In the genomic region with DNA sequence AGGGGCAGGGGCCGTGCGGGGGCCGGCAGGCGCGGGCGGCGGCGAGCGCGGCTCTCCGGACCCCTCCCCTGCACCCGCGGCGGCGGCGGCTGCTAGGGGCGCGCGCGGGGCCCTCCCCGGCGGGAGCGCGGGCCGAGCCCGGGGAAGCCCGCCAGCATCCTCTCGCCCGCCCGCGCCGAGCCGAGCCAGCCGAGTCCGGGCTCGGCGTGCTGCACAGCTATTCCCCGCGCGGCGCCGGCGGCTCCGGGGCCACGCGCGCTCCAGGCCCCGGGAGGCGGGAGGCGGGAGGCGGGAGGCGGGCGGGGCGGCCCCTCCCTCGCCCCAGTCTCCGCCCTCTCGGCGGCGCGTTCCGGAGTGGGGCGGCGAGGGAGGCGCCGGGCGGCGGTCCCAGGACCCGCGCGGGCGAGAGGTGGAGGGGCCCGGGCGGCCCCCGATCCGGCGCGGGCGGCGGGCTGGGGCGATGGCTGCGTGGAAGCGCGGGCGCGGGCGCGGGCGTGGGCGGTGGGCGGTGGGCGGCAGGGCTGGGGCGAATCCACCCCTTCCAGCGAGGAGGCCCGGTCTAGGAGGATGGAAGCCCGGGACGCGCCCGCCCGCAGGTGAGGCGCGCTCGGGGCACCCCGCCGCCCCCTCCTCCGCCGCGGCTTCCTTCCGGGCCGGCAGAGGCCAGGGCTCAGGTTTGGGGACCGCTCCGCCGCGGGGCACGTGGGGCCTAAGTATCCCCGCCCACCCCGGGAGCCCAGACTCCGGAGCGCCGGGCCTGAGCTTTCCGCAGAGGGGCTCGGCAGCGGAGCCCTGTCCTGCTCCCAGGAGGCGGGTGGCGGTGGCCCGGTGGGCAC, we compare ENCODE assay signal across 8 cellular contexts. TPM values are rescaled to one million over a fixed set of nuclear protein-coding genes. Genes with fewer than 3 reads are reported as not detected.
DNase-seq lines count a peak whose midpoint lies in the region; ATAC-seq and TF ChIP-seq lines count a peak whose summit lies in the region.

A gene (minus strand): TSS at position 261 of the 836 bp plus-strand sequence. CDS start 1,250 bp downstream, outside the sequence.

- intact Hi-C loops in PC-9 (cut with micrococcal nuclease; ENCODE audit: unreplicated experiment) = no loop called here

- peaks cover 2% of the 10 kb centered on the region for H3K36me3 Mint-ChIP-seq in neural progenitor cell

- H3K27ac ChIP-seq in PC-9 (no peak within 1 kb of the TSS), neural progenitor cell (no peak within 1 kb of the TSS), thoracic aorta (peak within 1 kb of the TSS; percentile 26 to 48)

- H3F3A ChIP-seq in PC-9 (ENCODE audit: insufficient read depth, low read depth) (peaks cover 10% of the 10 kb centered on the region), neural progenitor cell (ENCODE audit: low read depth) (peaks cover 31% of the 10 kb centered on the region)

- peak; percentile 65 for ATAC-seq in GM18511 (IDR thresholded peaks at IDR 0.05; ENCODE audit: unreplicated experiment)
- ATAC-seq in HG03025 (IDR thresholded peaks at IDR 0.05; ENCODE audit: low FRiP score, unreplicated experiment) = peak; percentile 56
- ATAC-seq in thoracic aorta (ENCODE audit: insufficient number of reproducible peaks, low FRiP score, low read depth) = peak; percentile 62

- H3K4me3 Mint-ChIP-seq in neural progenitor cell = peak within 1 kb of the TSS; percentile 88

- H3K36me3 ChIP-seq in PC-9 (ENCODE audit: low read depth) (no peaks in the 10 kb centered on the region), neural progenitor cell (no peaks in the 10 kb centered on the region), thoracic aorta (no peaks in the 10 kb centered on the region)

- no TSS peak for BruUV-seq in PC-9 (replicated peaks; lab: Mats Ljungman, UMichigan)

- H3K27ac Mint-ChIP-seq in neural progenitor cell = peak within 1 kb of the TSS; percentile 40

- DNase-seq in 8988T = peak; percentile 82
- DNase-seq in PC-9 = peak in 1 of 2 experiments; percentile 48
- peak; percentile 47 for DNase-seq in activated gamma-delta T cell (lab: John Stamatoyannopoulos, UW)
- DNase-seq in fibroblast of villous mesenchyme (ENCODE audit: low read depth) = peak; percentile 54
- DNase-seq in neural progenitor cell (ENCODE audit: low spot score) = peak; percentile 78
- no peak for DNase-seq in thoracic aorta (ENCODE audit: low spot score)

- H3K4me2 ChIP-seq in PC-9 (peak within 1 kb of the TSS; percentile 82), neural progenitor cell (peak within 1 kb of the TSS; percentile 98)

- H3K4me3 ChIP-seq in PC-9 (peak within 1 kb of the TSS; percentile 80), fibroblast of villous mesenchyme (ENCODE audit: low read depth, low read length) (peak within 1 kb of the TSS; percentile 64), neural progenitor cell (peak within 1 kb of the TSS; percentile 65), thoracic aorta (peak within 1 kb of the TSS; percentile 82)

- H3K27me3 ChIP-seq in PC-9 (ENCODE audit: insufficient read depth, low read depth) (no peaks in the 10 kb centered on the region), neural progenitor cell (peaks cover 4% of the 10 kb centered on the region), thoracic aorta (replicated peaks; ENCODE audit: insufficient read depth) (no peaks in the 10 kb centered on the region)

- 0 out of 2 replicates have a peak, but pooled peaks cover 13% of the 10 kb centered on the region for H3K79me2 ChIP-seq in PC-9 (ENCODE audit: low read depth)
- peaks cover 4% of the 10 kb centered on the region for H3K79me2 ChIP-seq in neural progenitor cell (ENCODE audit: low read depth)

- H3K9me3 ChIP-seq in PC-9 (ENCODE audit: insufficient read depth, low read depth) (no peaks in the 10 kb centered on the region), neural progenitor cell (ENCODE audit: low read depth) (no peaks in the 10 kb centered on the region), thoracic aorta (no peaks in the 10 kb centered on the region)

- TF ChIP-seq CTCF in PC-9 (conservative IDR thresholded peaks at IDR 0.05) (no peak), fibroblast of villous mesenchyme (IDR thresholded peaks at IDR 0.05; ENCODE audit: insufficient read depth, low read depth, low read length) (no peak), neural progenitor cell (IDR thresholded peaks at IDR 0.05) (no peak), thoracic aorta (IDR thresholded peaks at IDR 0.05) (no peak)

- H3K4me1 ChIP-seq in PC-9 (replicated peaks; ENCODE audit: insufficient read depth) (peaks cover 12% of the 10 kb centered on the region), neural progenitor cell (peaks cover 7% of the 10 kb centered on the region), thoracic aorta (ENCODE audit: control insufficient read depth in 1 of 2, low read depth in 2 of 2) (peaks cover 7 to 42% of the 10 kb centered on the region in 2 donors)

- no peaks in the 10 kb centered on the region for H3K9me3 Mint-ChIP-seq in neural progenitor cell

- no peaks in the 10 kb centered on the region for H3K9me2 ChIP-seq in PC-9 (ENCODE audit: insufficient read depth)

- POLR2A ChIA-PET in PC-9 (lab: Charles Lee; ENCODE audit: unreplicated experiment) = no interaction called here

- peaks cover 8% of the 10 kb centered on the region for H3K27me3 Mint-ChIP-seq in neural progenitor cell (ENCODE audit: insufficient read depth, low read depth)

- H4K20me1 ChIP-seq in PC-9 (ENCODE audit: insufficient read depth) = peaks cover 4% of the 10 kb centered on the region
- peaks cover 16% of the 10 kb centered on the region for H4K20me1 ChIP-seq in neural progenitor cell (ENCODE audit: low read depth)

- H2AFZ ChIP-seq in PC-9 (peak within 1 kb of the TSS; percentile 91), neural progenitor cell (replicated peaks) (peak within 1 kb of the TSS; percentile 77)

- CTCF ChIA-PET in PC-9 (lab: Charles Lee) = interaction anchor here (0.6 kb wide), 2 partner anchors 121 to 129 kb away, joined by 5 to 7 read pairs; no protein-coding TSS in a partner anchor

- peaks cover 33% of the 10 kb centered on the region for H3K4me1 Mint-ChIP-seq in neural progenitor cell

- no peak within 1 kb of the TSS for H3K9ac ChIP-seq in neural progenitor cell

RNA-seq across cellular contexts. Expression of the gene that starts here (rescaled TPM):
- total RNA-seq in PC-9 (2021) (46.3 and 47.4 TPM in 2 replicates), fibroblast of villous mesenchyme (39.0 and 43.2 TPM in 2 replicates), neural progenitor cell (ENCODE audit: low replicate concordance) (25.3 and 28.9 TPM in 2 replicates), thoracic aorta (10 to 100 TPM; 51.9 to 78.9 TPM)

Comparison
In these comparisons a context has a peak if more than half of its experiments do, and no peak if none do; other contexts are left out.
1. H3K27ac ChIP-seq: peak in thoracic aorta (2 of 2); none in PC-9 (single experiment) and neural progenitor cell (single experiment).
2. Peak in every context shown above with its lines, with median percentiles within 50 percentile points of each other: ATAC-seq and H3K4me3 ChIP-seq.